Comparison of ENCODE assay signal across 9 cellular contexts in genomic region chr6:96520039-96520850, GRCh38. TPM values are rescaled to one million over a fixed set of nuclear protein-coding genes. Genes with fewer than 3 reads are reported as not detected.
DNase-seq lines count a peak whose midpoint lies in the region; ATAC-seq and TF ChIP-seq lines count a peak whose summit lies in the region.
"Had no signal": no experiment of that assay in that cellular context is flagged by ENCODE, and none has a peak within 500 bp of the region (broad histone marks: within the 10 kb centered on the region; RNA-seq: fewer than 3 reads in every experiment).

No MANE protein-coding gene starts in this region.

- H3K4me3 ChIP-seq in HAP-1, result peak overlapping the region; percentile 75
- H3K4me3 ChIP-seq in SU-DHL-6 (ENCODE audit: insufficient read depth, low read length, poor library complexity, severe bottlenecking), result peak overlapping the region; percentile 75
- peak overlapping the region; percentile 83 for H3K4me3 ChIP-seq in fibroblast of villous mesenchyme (ENCODE audit: low read depth, low read length)
- H3K4me3 ChIP-seq in retinal pigment epithelial cell (ENCODE audit: low read length), result peak overlapping the region; percentile 87

- peaks cover 19% of the 10 kb centered on the region; the same call in 1 of the 2 replicates for H3K79me2 ChIP-seq in SU-DHL-6 (ENCODE audit: insufficient read depth, low read length)

- H3K36me3 ChIP-seq in HAP-1 (replicated peaks) (0 out of 2 replicates have a peak, but pooled peaks cover 2% of the 10 kb centered on the region), SU-DHL-6 (ENCODE audit: low read length) (peaks cover 15% of the 10 kb centered on the region)

- in situ Hi-C loops in HAP-1 (cut with MboI; ENCODE audit: low sequenced_read_pairs), result no loop called here

- H4K20me1 ChIP-seq in SU-DHL-6 (ENCODE audit: low read depth, low read length), result no peaks in the 10 kb centered on the region

- H3K4me1 ChIP-seq in HAP-1, result peaks cover 43% of the 10 kb centered on the region

- peak; percentile 40 to 48 for DNase-seq in HAP-1 (ENCODE audit: low spot score in 2 of 2)
- peak; percentile 6 for DNase-seq in fibroblast of villous mesenchyme (ENCODE audit: low read depth)
- no peak for DNase-seq in retinal pigment epithelial cell (ENCODE audit: low read depth)
- no peak for DNase-seq in pons (ENCODE audit: low spot score)
- no peak for DNase-seq in stimulated activated CD4-positive, alpha-beta T cell treated with anti-CD3 and anti-CD28 coated beads, Interleukin-4, amount 100 ng/mL, for 4 hours

- 0 out of 2 replicates have a peak, but pooled peaks cover 15% of the 10 kb centered on the region for H3F3A ChIP-seq in SU-DHL-6 (ENCODE audit: insufficient read depth)

- H3K9me3 ChIP-seq in HAP-1 (no peaks in the 10 kb centered on the region), SU-DHL-6 (ENCODE audit: insufficient read depth, low read length) (no peaks in the 10 kb centered on the region)

- no peak for TF ChIP-seq CTCF in SU-DHL-6 (IDR thresholded peaks at IDR 0.05; ENCODE audit: insufficient read depth, low read length, poor library complexity, severe bottlenecking)
- no peak for TF ChIP-seq CTCF in fibroblast of villous mesenchyme (IDR thresholded peaks at IDR 0.05; ENCODE audit: insufficient read depth, low read depth, low read length)
- no peak for TF ChIP-seq CTCF in retinal pigment epithelial cell (conservative IDR thresholded peaks at IDR 0.05; ENCODE audit: low read depth, low read length)

- H3K27me3 ChIP-seq in HAP-1 (ENCODE audit: low read depth) (no peaks in the 10 kb centered on the region), SU-DHL-6 (ENCODE audit: low read length) (no peaks in the 10 kb centered on the region)

- ATAC-seq in GM21526 (IDR thresholded peaks at IDR 0.05; ENCODE audit: low FRiP score, unreplicated experiment) (no peak), GM18511 (IDR thresholded peaks at IDR 0.05; ENCODE audit: unreplicated experiment) (no peak)

- H3K9ac ChIP-seq in SU-DHL-6 (ENCODE audit: low read length), result peak overlapping the region; percentile 92

- H3K27ac ChIP-seq in SU-DHL-6 (ENCODE audit: low read depth, low read length), result no peak overlapping the region

- no peak overlapping the region for H2AFZ ChIP-seq in SU-DHL-6 (ENCODE audit: low read depth, low read length, severe bottlenecking)

- H3K4me2 ChIP-seq in SU-DHL-6 (ENCODE audit: low read depth, low read length, poor library complexity, severe bottlenecking), result peak overlapping the region; percentile 89

- H3K9me2 ChIP-seq in SU-DHL-6 (replicated peaks; ENCODE audit: insufficient read depth, low read length), result no peaks in the 10 kb centered on the region

RNA-seq across cellular contexts. Expression of gene UFL1, which starts 1.4 kb away (rescaled TPM):
- total RNA-seq in fibroblast of villous mesenchyme, result 28.3 and 41.0 TPM in 2 replicates

RNA-seq across cellular contexts. Expression of gene FHL5, which starts 42.7 kb away (rescaled TPM):
- total RNA-seq in fibroblast of villous mesenchyme, result not detected in 2 replicates
- total RNA-seq: SK-MEL-5 had no signal

Comparison
In these comparisons a context has a peak if more than half of its experiments do, and no peak if none do; other contexts are left out.
1. DNase-seq: peak in HAP-1 (2 of 2) and fibroblast of villous mesenchyme (single experiment); none in retinal pigment epithelial cell (single experiment), pons (single experiment) and stimulated activated CD4-positive, alpha-beta T cell treated with anti-CD3 and anti-CD28 coated beads, Interleukin-4, amount 100 ng/mL, for 4 hours (0 of 2).
2. Peak in every context shown above with its lines, with median percentiles within 50 percentile points of each other: H3K4me3 ChIP-seq.